1 cellular context compared by ENCODE assay signal in genomic region chr13:20340136-20340758, GRCh38.
TF ChIP-seq lines count a peak whose summit lies in the region.

No MANE protein-coding gene starts in this region.

TF ChIP-seq in SK-N-SH, 30 proteins besides CTCF, POLR2A, EP300 and RAD21 (continued from another document):
- TF ChIP-seq MAX (IDR thresholded peaks at IDR 0.05; ENCODE audit: low read depth): no peak
